In genomic region chr17:41547921-41548843, GRCh38 we compare ENCODE assay signal across 9 cellular contexts. TPM values are rescaled to one million over a fixed set of nuclear protein-coding genes. Genes with fewer than 3 reads are reported as not detected.
DNase-seq lines count a peak whose midpoint lies in the region; ATAC-seq and TF ChIP-seq lines count a peak whose summit lies in the region.
"Had no signal": no experiment of that assay in that cellular context is flagged by ENCODE, and none has a peak within 500 bp of the region (broad histone marks: within the 10 kb centered on the region; RNA-seq: fewer than 3 reads in every experiment).

No MANE protein-coding gene starts in this region.

- no peak for ATAC-seq in GM21367 (IDR thresholded peaks at IDR 0.05; ENCODE audit: unreplicated experiment)

- intact Hi-C loops in dorsolateral prefrontal cortex (cut with DNase I): loop anchor here (1.0 to 5.0 kb wide), 5 partner anchors 100 to 637 kb away; no protein-coding TSS in a partner anchor

- peaks cover 0 to 7% (median 0%) of the 10 kb centered on the region in 45 donors for H3K27me3 ChIP-seq in dorsolateral prefrontal cortex

- no peak for TF ChIP-seq CTCF in dorsolateral prefrontal cortex (IDR thresholded peaks at IDR 0.05 in 54 of 56, conservative IDR thresholded peaks at IDR 0.05 in 2 of 56; ENCODE audit: low read depth in 1 of 56, partially characterized antibody in 56 of 56)

- H3K4me3 ChIP-seq in dorsolateral prefrontal cortex: peak overlapping the region in 51 of 59 donors; percentile 1 to 67 (median 34)

- H3K27ac ChIP-seq in dorsolateral prefrontal cortex: peak overlapping the region in 26 of 59 donors; percentile 0 to 82 (median 57)

- DNase-seq in AG08395 (ENCODE audit: low spot score) (peak; percentile 96), HS-27A (ENCODE audit: low read depth) (peak; percentile 88), dorsolateral prefrontal cortex (peak in 9 of 10 donors; percentile 10 to 85 (median 71)), myocyte (ENCODE audit: low read depth) (peak; percentile 92), COR-L47 (lab: John Stamatoyannopoulos, UW) (no peak)
- DNase-seq in activated CD4-positive, alpha-beta T cell treated with anti-CD3 and anti-CD28 coated beads for 24 hours (ENCODE audit: low read depth in 2 of 2): peak; percentile 42 to 65
- DNase-seq in stimulated activated CD8-positive, alpha-beta memory T cell treated with anti-CD3 and anti-CD28 coated beads, Interleukin-7, amount 100 ng/mL, for 48 hours (ENCODE audit: extremely low read depth in 1 of 2, low read depth in 1 of 2): peak; percentile 37 to 85

RNA-seq across cellular contexts. Expression of gene KRT19, which starts 20.1 kb away (rescaled TPM):
- 10 to 100 TPM in 1 of 120 experiments, 1 to 10 TPM in 78, under 1 TPM in 26, not detected in 15; 0.34 to 13.9 (median 1.5) TPM for total RNA-seq in dorsolateral prefrontal cortex
- not detected in 2 replicates for total RNA-seq in myocyte
- not detected for polyA plus RNA-seq in myocyte (2012)

RNA-seq across cellular contexts. Expression of gene KRT9, which starts 23.7 kb away (rescaled TPM):
- under 1 TPM in 3 of 120 experiments, not detected in 117; 0.18 to 0.33 (median 0.24) TPM for total RNA-seq in dorsolateral prefrontal cortex
- total RNA-seq in myocyte: not detected in 2 replicates
- polyA plus RNA-seq in myocyte (2012): not detected
- total RNA-seq: right lobe of liver had no signal

RNA-seq across cellular contexts. Expression of gene KRT15, which starts 29.5 kb away (rescaled TPM):
- total RNA-seq in dorsolateral prefrontal cortex (1 to 10 TPM in 4 of 120 experiments, under 1 TPM in 10, not detected in 106; 0.09 to 1.3 (median 0.78) TPM), myocyte (not detected in 2 replicates)
- not detected for polyA plus RNA-seq in myocyte (2012)
- total RNA-seq: right lobe of liver had no signal

RNA-seq across cellular contexts. Expression of gene KRT14, which starts 38.5 kb away (rescaled TPM):
- not detected for total RNA-seq in dorsolateral prefrontal cortex
- not detected in 2 replicates for total RNA-seq in myocyte
- polyA plus RNA-seq in myocyte (2012): not detected

RNA-seq across cellular contexts. Expression of gene KRT13, which starts 42.8 kb away (rescaled TPM):
- total RNA-seq in dorsolateral prefrontal cortex (1 to 10 TPM in 2 of 120 experiments, under 1 TPM in 1, not detected in 117; 0.70 to 1.8 (median 1.2) TPM), myocyte (not detected in 2 replicates)
- not detected for polyA plus RNA-seq in myocyte (2012)
